In the genomic region with DNA sequence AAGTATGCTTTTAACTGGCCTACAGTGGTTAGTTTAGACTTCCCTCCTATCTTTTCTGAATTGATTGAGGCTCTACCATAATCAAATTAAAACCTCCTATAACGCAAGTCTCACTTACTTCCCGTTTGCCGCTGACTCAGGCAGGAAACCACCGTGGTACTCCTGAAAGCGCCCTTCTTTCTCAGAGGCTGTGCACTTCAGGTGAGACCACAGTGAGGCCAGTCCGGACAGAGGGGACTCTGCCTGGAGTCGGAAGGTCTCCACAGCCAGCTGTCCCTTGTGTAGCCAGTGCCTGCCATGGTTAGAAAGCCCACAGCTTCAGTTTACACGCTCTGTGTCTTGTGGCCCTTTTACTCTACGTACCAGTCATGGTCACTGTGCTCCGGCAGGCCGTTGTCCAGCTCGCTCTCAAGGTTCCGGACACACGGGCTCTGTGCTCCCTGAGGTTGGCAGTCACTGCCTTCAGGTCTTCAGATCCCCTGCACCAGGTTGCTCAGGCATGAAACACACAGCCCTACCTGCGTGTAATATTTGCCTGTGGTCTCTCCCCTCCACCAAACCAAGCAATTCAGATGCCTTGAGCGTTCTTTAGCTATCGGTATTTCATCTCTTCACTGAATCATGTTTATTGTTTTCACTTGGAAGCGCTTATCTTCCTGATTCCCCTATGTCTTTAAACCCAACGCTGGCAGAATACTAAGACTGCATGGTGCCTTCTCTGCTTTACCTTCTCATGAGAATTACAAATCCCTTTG, we compare ENCODE assay signal across 20 cellular contexts.
DNase-seq lines count a peak whose midpoint lies in the region; ATAC-seq and TF ChIP-seq lines count a peak whose summit lies in the region.
"Had no signal": no experiment of that assay in that cellular context is flagged by ENCODE, and none has a peak within 500 bp of the region (broad histone marks: within the 10 kb centered on the region; RNA-seq: fewer than 3 reads in every experiment).

No MANE protein-coding gene starts in this region.

- CTCF ChIA-PET in PC-9 (lab: Charles Lee): interaction anchor here (0.5 kb wide), 1 partner anchor 97 kb away, joined by 5 read pairs; no protein-coding TSS in a partner anchor

- H3K27me3 Mint-ChIP-seq in effector memory CD8-positive, alpha-beta T cell: peaks cover 6 to 11% of the 10 kb centered on the region in 2 donors
- H3K27me3 Mint-ChIP-seq in stimulated activated memory B cell treated with anti-CD40 and anti-IgM and Interleukin-4, amounts not matched to agents 10 μg/mL and 1 μg/mL and 100 μg/mL, for 72 hours: peaks cover 12% of the 10 kb centered on the region
- H3K27me3 Mint-ChIP-seq: activated CD4-positive, alpha-beta T cell treated with anti-CD3 and anti-CD28 coated beads, Interleukin-2, amount 10 ng/mL, durations not matched to agents 24 days and 14 days had no signal

- H3K36me3 ChIP-seq in PC-9 (ENCODE audit: low read depth): no peaks in the 10 kb centered on the region
- no peaks in the 10 kb centered on the region for H3K36me3 ChIP-seq in MG63
- H3K36me3 ChIP-seq: esophagus squamous epithelium, spleen had no signal

- peak; percentile 62 for ATAC-seq in effector memory CD8-positive, alpha-beta T cell (replicated peaks)
- peak; percentile 36 for ATAC-seq in stimulated activated memory B cell treated with anti-CD40 and anti-IgM and Interleukin-4, amounts not matched to agents 10 μg/mL and 1 μg/mL and 100 μg/mL, for 72 hours
- ATAC-seq: left colon, Right ventricle myocardium inferior had no signal

- DNase-seq in activated gamma-delta T cell treated with Interleukin-2 at 50 U/mL for 16 hours (peak; percentile 21), activated gamma-delta T cell (lab: John Stamatoyannopoulos, UW) (no peak), PC-9 (no peak), MG63 (no peak), mesenteric fat pad (ENCODE audit: low spot score) (no peak)
- no peak for DNase-seq in effector memory CD8-positive, alpha-beta T cell
- DNase-seq in activated CD4-positive, CD25-positive, alpha-beta regulatory T cell (lab: John Stamatoyannopoulos, UW): no peak
- DNase-seq: activated CD4-positive, alpha-beta T cell treated with anti-CD3 and anti-CD28 coated beads, Interleukin-2, amount 10 ng/mL, durations not matched to agents 24 days and 14 days; activated effector memory CD4-positive, alpha-beta T cell treated with Interleukin-2 at 50 U/mL for 16 hours; effector memory CD4-positive, alpha-beta T cell; esophagus squamous epithelium; left colon; NCI-H1105 treated with DMSO at 0.1 percent for 48 hours; NCI-H524 treated with DMSO at 0.1 percent for 48 hours; spleen; SW 1271 had no signal

- H3K4me2 ChIP-seq in PC-9: no peak overlapping the region
- H3K4me2 ChIP-seq: KMS-11 had no signal

- H3K9me2 ChIP-seq in PC-9 (ENCODE audit: insufficient read depth): no peaks in the 10 kb centered on the region

- no peaks in the 10 kb centered on the region for H3K79me2 ChIP-seq in PC-9 (ENCODE audit: low read depth)

- H3K4me1 ChIP-seq in PC-9 (replicated peaks; ENCODE audit: insufficient read depth): peaks cover 4% of the 10 kb centered on the region; the same call in 1 of the 2 replicates
- H3K4me1 ChIP-seq: esophagus squamous epithelium, spleen had no signal

- H3K4me3 ChIP-seq in PC-9 (no peak overlapping the region), MG63 (no peak overlapping the region)
- H3K4me3 ChIP-seq: esophagus squamous epithelium, spleen had no signal

- H3K9me3 Mint-ChIP-seq in effector memory CD8-positive, alpha-beta T cell: peaks cover 0 to 5% of the 10 kb centered on the region in 2 donors
- H3K9me3 Mint-ChIP-seq in stimulated activated memory B cell treated with anti-CD40 and anti-IgM and Interleukin-4, amounts not matched to agents 10 μg/mL and 1 μg/mL and 100 μg/mL, for 72 hours: peaks cover 22% of the 10 kb centered on the region

- intact Hi-C loops in PC-9 (cut with micrococcal nuclease; ENCODE audit: unreplicated experiment): no loop called here

- H3K4me1 Mint-ChIP-seq in effector memory CD8-positive, alpha-beta T cell (ENCODE audit: low read depth in 2 of 2): peaks cover 8 to 10% of the 10 kb centered on the region in 2 donors
- H3K4me1 Mint-ChIP-seq in stimulated activated memory B cell treated with anti-CD40 and anti-IgM and Interleukin-4, amounts not matched to agents 10 μg/mL and 1 μg/mL and 100 μg/mL, for 72 hours: peaks cover 5% of the 10 kb centered on the region
- H3K4me1 Mint-ChIP-seq: activated CD4-positive, alpha-beta T cell treated with anti-CD3 and anti-CD28 coated beads, Interleukin-2, amount 10 ng/mL, durations not matched to agents 24 days and 14 days had no signal

- no peak for TF ChIP-seq CTCF in PC-9 (conservative IDR thresholded peaks at IDR 0.05)

- H3K36me3 Mint-ChIP-seq in effector memory CD8-positive, alpha-beta T cell (ENCODE audit: insufficient read depth): no peaks in the 10 kb centered on the region
- H3K36me3 Mint-ChIP-seq in stimulated activated memory B cell treated with anti-CD40 and anti-IgM and Interleukin-4, amounts not matched to agents 10 μg/mL and 1 μg/mL and 100 μg/mL, for 72 hours: no peaks in the 10 kb centered on the region
- H3K36me3 Mint-ChIP-seq: CD4-positive, alpha-beta memory T cell had no signal

- no peaks in the 10 kb centered on the region for H3F3A ChIP-seq in PC-9 (ENCODE audit: insufficient read depth, low read depth)

- peak overlapping the region; percentile 55; the same call in 1 of the 2 replicates for H2AFZ ChIP-seq in PC-9

- no peaks in the 10 kb centered on the region for H4K20me1 ChIP-seq in PC-9 (ENCODE audit: insufficient read depth)

- H3K4me3 Mint-ChIP-seq in effector memory CD8-positive, alpha-beta T cell: peak overlapping the region in 1 of 2 donors; percentile 3
- H3K4me3 Mint-ChIP-seq in stimulated activated memory B cell treated with anti-CD40 and anti-IgM and Interleukin-4, amounts not matched to agents 10 μg/mL and 1 μg/mL and 100 μg/mL, for 72 hours: no peak overlapping the region
- H3K4me3 Mint-ChIP-seq: activated CD4-positive, alpha-beta T cell treated with anti-CD3 and anti-CD28 coated beads, Interleukin-2, amount 10 ng/mL, durations not matched to agents 24 days and 14 days had no signal

- no TSS peak for BruUV-seq in PC-9 (replicated peaks; lab: Mats Ljungman, UMichigan)

- no peak overlapping the region for H3K27ac ChIP-seq in PC-9
- H3K27ac ChIP-seq: esophagus squamous epithelium, KMS-11, spleen had no signal

- H3K9me3 ChIP-seq in PC-9 (ENCODE audit: insufficient read depth, low read depth) (no peaks in the 10 kb centered on the region), MG63 (no peaks in the 10 kb centered on the region)
- H3K9me3 ChIP-seq: esophagus squamous epithelium had no signal

- POLR2A ChIA-PET in PC-9 (lab: Charles Lee; ENCODE audit: unreplicated experiment): no interaction called here

- peak overlapping the region in 1 of 2 donors; percentile 57 for H3K27ac Mint-ChIP-seq in effector memory CD8-positive, alpha-beta T cell
- H3K27ac Mint-ChIP-seq in stimulated activated memory B cell treated with anti-CD40 and anti-IgM and Interleukin-4, amounts not matched to agents 10 μg/mL and 1 μg/mL and 100 μg/mL, for 72 hours: no peak overlapping the region
- H3K27ac Mint-ChIP-seq: activated CD4-positive, alpha-beta T cell treated with anti-CD3 and anti-CD28 coated beads, Interleukin-2, amount 10 ng/mL, durations not matched to agents 24 days and 14 days had no signal

- no peaks in the 10 kb centered on the region for H3K27me3 ChIP-seq in PC-9 (ENCODE audit: insufficient read depth, low read depth)
- no peaks in the 10 kb centered on the region for H3K27me3 ChIP-seq in MG63
- H3K27me3 ChIP-seq: esophagus squamous epithelium had no signal
